23 cellular contexts compared by ENCODE assay signal in the genomic region with DNA sequence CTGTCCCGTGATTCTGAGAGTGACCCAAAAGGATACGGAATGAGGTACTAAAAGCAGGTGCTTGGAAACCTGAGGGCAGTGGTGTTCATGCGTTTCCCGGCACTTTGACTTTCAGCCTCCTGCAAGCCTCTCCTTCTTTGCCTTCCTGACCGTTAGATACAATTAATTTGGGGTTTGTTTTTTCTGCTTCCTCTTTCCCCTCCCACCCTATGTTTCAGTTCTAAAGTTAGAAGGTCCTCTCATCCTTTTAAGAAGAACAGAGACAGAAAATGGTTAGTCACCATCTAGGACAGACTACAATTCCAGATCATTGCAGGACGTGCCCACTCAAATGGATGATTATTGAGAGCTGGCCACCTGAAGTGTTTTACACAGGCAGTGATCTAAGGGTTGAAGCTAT. TPM values are rescaled to one million over a fixed set of nuclear protein-coding genes. Genes with fewer than 3 reads are reported as not detected.
DNase-seq lines count a peak whose midpoint lies in the region; ATAC-seq, FAIRE-seq and TF ChIP-seq lines count a peak whose summit lies in the region.
"Had no signal": no experiment of that assay in that cellular context is flagged by ENCODE, and none has a peak within 500 bp of the region (broad histone marks: within the 10 kb centered on the region; RNA-seq: fewer than 3 reads in every experiment).

No MANE protein-coding gene starts in this region.

- no peak for TF ChIP-seq POLR2A in NB4 (IDR thresholded peaks at IDR 0.05; ENCODE audit: extremely low read depth, insufficient read length)
- TF ChIP-seq POLR2A in K562 (conservative IDR thresholded peaks at IDR 0.05), result no peak

- no peak overlapping the region for H2AFZ ChIP-seq in K562 (ENCODE audit: low read depth, low read length)

- H3K27me3 Mint-ChIP-seq in natural killer cell (ENCODE audit: low read depth in 2 of 2), result peaks cover 31 to 39% of the 10 kb centered on the region in 2 donors

- H3K27ac Mint-ChIP-seq in natural killer cell, result no peak overlapping the region
- H3K27ac Mint-ChIP-seq: activated naive CD4-positive, alpha-beta T cell treated with anti-CD3 and anti-CD28 coated beads, Interleukin-2, amount 50 U/mL, for 24 hours; CD4-positive, alpha-beta T cell; T-helper 1 cell treated with Interleukin-12 subunit alpha and Interleukin-12 subunit beta and Interleukin-4 antibody, amounts not matched to agents 30 μg/mL and 1 μg/mL, for 36 hours had no signal

- ATAC-seq in K562 (no peak), omental fat pad (ENCODE audit: low FRiP score) (no peak), natural killer cell (no peak)
- ATAC-seq: Right ventricle myocardium inferior had no signal

- H3K4me1 ChIP-seq in BLaER1 treated with 17β-estradiol and CSF1 and Interleukin-3, amounts not matched to agents 10 nM and 100 nM, result peaks cover 55 to 83% (median 60%) of the 10 kb centered on the region in 10 experiments
- no peaks in the 10 kb centered on the region for H3K4me1 ChIP-seq in K562 (replicated peaks in 1 of 2; ENCODE audit: control insufficient read depth in 2 of 2, insufficient read depth in 2 of 2, low read length in 2 of 2)
- H3K4me1 ChIP-seq: testis had no signal

- H3K79me2 ChIP-seq in K562 (ENCODE audit: control insufficient read depth, insufficient read depth, low read length), result no peaks in the 10 kb centered on the region

- CTCF ChIA-PET in K562 (lab: Yijun Ruan, JAX; ENCODE audit: low intra/inter-chr PET ratio), result no interaction called here

- H3K4me2 ChIP-seq in BLaER1 treated with 17β-estradiol and CSF1 and Interleukin-3, amounts not matched to agents 10 nM and 100 nM, result peak overlapping the region; percentile 83 to 100 (median 94)
- no peak overlapping the region for H3K4me2 ChIP-seq in K562 (ENCODE audit: insufficient read depth, low read length)

- intact Hi-C loops in K562 (cut with micrococcal nuclease) (no loop called here), natural killer cell (cut with micrococcal nuclease) (no loop called here)

- no TSS peak for BruUV-seq in K562 (replicated peaks; lab: Mats Ljungman, UMichigan)

- TF ChIP-seq CTCF in NB4 (IDR thresholded peaks at IDR 0.05; ENCODE audit: low read depth, low read length), result no peak
- TF ChIP-seq CTCF in K562 (IDR thresholded peaks at IDR 0.05 in 2 of 3, conservative IDR thresholded peaks at IDR 0.05 in 1 of 3; ENCODE audit: insufficient read depth in 2 of 3, low read depth in 1 of 3, low read length in 3 of 3), result no peak
- no peak for TF ChIP-seq CTCF in omental fat pad (IDR thresholded peaks at IDR 0.05)
- TF ChIP-seq CTCF in natural killer cell (IDR thresholded peaks at IDR 0.05), result no peak

- H3K9ac ChIP-seq in BLaER1 treated with 17β-estradiol and CSF1 and Interleukin-3, amounts not matched to agents 10 nM and 100 nM, result peak overlapping the region; percentile 74 to 98 (median 86)
- no peak overlapping the region for H3K9ac ChIP-seq in K562 (ENCODE audit: insufficient read depth in 1 of 2, low read depth in 2 of 2, low read length in 2 of 2)

- peak overlapping the region; percentile 77 to 98 (median 90) for H3K27ac ChIP-seq in BLaER1 treated with 17β-estradiol and CSF1 and Interleukin-3, amounts not matched to agents 10 nM and 100 nM
- no peak overlapping the region for H3K27ac ChIP-seq in K562 (ENCODE audit: extremely low read depth, low read depth, low read length)
- H3K27ac ChIP-seq: testis, WERI-Rb-1 had no signal

- no peaks in the 10 kb centered on the region for H3K27me3 ChIP-seq in BLaER1 treated with 17β-estradiol and CSF1 and Interleukin-3, amounts not matched to agents 10 nM and 100 nM
- H3K27me3 ChIP-seq in K562 (ENCODE audit: control insufficient read depth in 2 of 2, insufficient read depth in 2 of 2, low read length in 2 of 2), result peaks cover 22 to 61% of the 10 kb centered on the region in 2 experiments; a peak in 4 of 5 replicates
- H3K27me3 ChIP-seq: testis had no signal

- no peaks in the 10 kb centered on the region for H3K36me3 Mint-ChIP-seq in natural killer cell
- H3K36me3 Mint-ChIP-seq: activated naive CD4-positive, alpha-beta T cell treated with anti-CD3 and anti-CD28 coated beads, Interleukin-2, amount 50 U/mL, for 24 hours had no signal

- H4K20me1 ChIP-seq in BLaER1 treated with 17β-estradiol and CSF1 and Interleukin-3, amounts not matched to agents 10 nM and 100 nM, result peaks cover 0 to 23% (median 0%) of the 10 kb centered on the region in 11 experiments; a peak in 7 of 22 replicates
- H4K20me1 ChIP-seq in K562 (replicated peaks; ENCODE audit: control insufficient read depth, insufficient read depth, low read length), result no peaks in the 10 kb centered on the region

- H3K4me3 Mint-ChIP-seq in natural killer cell, result no peak overlapping the region
- H3K4me3 Mint-ChIP-seq: activated naive CD4-positive, alpha-beta T cell treated with anti-CD3 and anti-CD28 coated beads, Interleukin-2, amount 50 U/mL, for 24 hours; CD4-positive, alpha-beta T cell; T-helper 1 cell treated with Interleukin-12 subunit alpha and Interleukin-12 subunit beta and Interleukin-4 antibody, amounts not matched to agents 30 μg/mL and 1 μg/mL, for 36 hours had no signal

- under 1% methylated on average over 6 of the region's 6 CpGs for WGBS in K562 (ENCODE audit: insufficient coverage, low coverage, missing lambda C conversion rate)

- no peak for TF ChIP-seq RAD21 in K562 (CRISPR knock-in tag; conservative IDR thresholded peaks at IDR 0.05 in 1 of 2, IDR thresholded peaks at IDR 0.05 in 1 of 2)

- peaks cover 8 to 26% (median 22%) of the 10 kb centered on the region in 11 experiments for H3K36me3 ChIP-seq in BLaER1 treated with 17β-estradiol and CSF1 and Interleukin-3, amounts not matched to agents 10 nM and 100 nM
- H3K36me3 ChIP-seq in K562 (ENCODE audit: control insufficient read depth, insufficient read depth, low read length), result no peaks in the 10 kb centered on the region
- H3K36me3 ChIP-seq: WERI-Rb-1 had no signal

- H3K9me3 ChIP-seq in BLaER1 treated with 17β-estradiol and CSF1 and Interleukin-3, amounts not matched to agents 10 nM and 100 nM (replicated peaks in 1 of 11), result peaks cover 0 to 8% (median 0%) of the 10 kb centered on the region in 11 experiments; a peak in 4 of 22 replicates
- H3K9me3 ChIP-seq in K562 (replicated peaks; ENCODE audit: control insufficient read depth, insufficient read depth, low read depth, low read length), result no peaks in the 10 kb centered on the region
- H3K9me3 ChIP-seq: left lung, testis had no signal

- DNase-seq in GM18507 (ENCODE audit: extremely low spot score, insufficient read length, low read depth) (no peak), NB4 (ENCODE audit: low read depth) (peak; percentile 59), K562 (ENCODE audit: extremely low read depth in 1 of 4, low spot score in 3 of 4) (no peak), omental fat pad (ENCODE audit: low spot score) (no peak), amniotic stem cell (lab: John Stamatoyannopoulos, UW) (no peak), natural killer cell (no peak)
- no peak for DNase-seq in stimulated activated naive CD4-positive, alpha-beta T cell treated with Interleukin-2 at 50 U/mL for 16 hours (lab: John Stamatoyannopoulos, UW)
- DNase-seq: activated CD4-positive, alpha-beta T cell treated with anti-CD3 and anti-CD28 coated beads, Interleukin-2, amount 50 U/mL, for 48 hours; CD4-positive, alpha-beta T cell; cerebellar nuclear complex; effector memory CD4-positive, alpha-beta T cell; left lung; NCI-H187; NCI-H345; nucleus accumbens; testis; WERI-Rb-1 had no signal

- no peaks in the 10 kb centered on the region for H3K9me3 Mint-ChIP-seq in natural killer cell
- H3K9me3 Mint-ChIP-seq: activated naive CD4-positive, alpha-beta T cell treated with anti-CD3 and anti-CD28 coated beads, Interleukin-2, amount 50 U/mL, for 24 hours; CD4-positive, alpha-beta T cell; T-helper 1 cell treated with Interleukin-12 subunit alpha and Interleukin-12 subunit beta and Interleukin-4 antibody, amounts not matched to agents 30 μg/mL and 1 μg/mL, for 36 hours had no signal

- in situ Hi-C loops in K562 (cut with MboI), result loop anchor here (25.0 kb wide), 1 partner anchor 776 kb away; a partner anchor contains a TSS

- TF ChIP-seq EP300 in K562 (IDR thresholded peaks at IDR 0.05; ENCODE audit: low read length), result no peak

- FAIRE-seq in GM18507 (lab: Jason Lieb, UNC) (peak; percentile 95), K562 (lab: Jason Lieb, UNC) (peak; percentile 6)
- FAIRE-seq: H54 had no signal

- H3K4me1 Mint-ChIP-seq in natural killer cell, result no peaks in the 10 kb centered on the region
- H3K4me1 Mint-ChIP-seq: activated naive CD4-positive, alpha-beta T cell treated with anti-CD3 and anti-CD28 coated beads, Interleukin-2, amount 50 U/mL, for 24 hours had no signal

- POLR2A ChIA-PET in K562 (lab: Yijun Ruan, JAX), result interaction anchor here (0.6 kb wide), 1 partner anchor 840 kb away, joined by 3 read pairs; no protein-coding TSS in a partner anchor

- no peaks in the 10 kb centered on the region for H3K9me1 ChIP-seq in K562 (ENCODE audit: control insufficient read depth, insufficient read depth, low read length)

- peak overlapping the region; percentile 30 to 74 (median 58); a peak in 14 of 20 replicates for H3K4me3 ChIP-seq in BLaER1 treated with 17β-estradiol and CSF1 and Interleukin-3, amounts not matched to agents 10 nM and 100 nM
- H3K4me3 ChIP-seq in NB4 (ENCODE audit: low read depth, low read length) (no peak overlapping the region), K562 (no peak overlapping the region)
- H3K4me3 ChIP-seq: left lung, testis had no signal

RNA-seq across cellular contexts. Expression of a gene that starts 1.8 kb away (rescaled TPM):
- not detected in 2 replicates for total RNA-seq in K562 (2011; cell fraction: chromatin; rRNA removed; ENCODE audit: low replicate concordance)
- total RNA-seq in K562 (2011; cell fraction: nucleolus; rRNA removed), result not detected in 2 replicates
- not detected in 2 replicates for total RNA-seq in K562 (2011; cell fraction: nucleoplasm; rRNA removed)
- not detected in 2 replicates for total RNA-seq in K562 (2014; rRNA removed)
- not detected in 2 replicates for total RNA-seq in K562 (2014; rRNA removed; fragmentation: Illumina TruSeq; extraction: Trizol)
- total RNA-seq in K562 (2015; rRNA removed; fragmentation: Illumina TruSeq; extraction: Trizol), result not detected in 2 replicates
- total RNA-seq in K562 (2021), result not detected in 2 replicates
- polyA plus RNA-seq in K562 (2011; rRNA removed), result not detected in 2 replicates
- polyA plus RNA-seq in K562 (2011; cell fraction: cytosol; rRNA removed), result 0.22 TPM in 1 of 2 replicates, not detected in the other
- not detected in 2 replicates for polyA plus RNA-seq in K562 (2011; cell fraction: nucleus; rRNA removed)
- polyA plus RNA-seq in K562 (2012), result 0.21 TPM in 1 of 2 replicates, not detected in the other
- polyA plus RNA-seq in K562 (2014; fragmentation: Illumina TruSeq; extraction: Trizol), result not detected in 2 replicates
- polyA plus RNA-seq in K562 (2014; fragmentation: Nextera tagmentation; extraction: Ambion mirVana), result not detected
- not detected in 2 replicates for polyA plus RNA-seq in K562 (2014; rRNA removed)
- polyA minus RNA-seq in K562 (2011; rRNA and poly(A)+ RNA removed), result not detected in 2 replicates
- polyA minus RNA-seq in K562 (2011; cell fraction: cytosol; rRNA and poly(A)+ RNA removed), result not detected in 2 replicates
- polyA minus RNA-seq in K562 (2011; cell fraction: nucleus; rRNA and poly(A)+ RNA removed), result not detected in 2 replicates
- 10 to 100 TPM in 2 of 4 donors, 1 to 10 TPM in 2; 7.8 to 36.7 (median 10.4) TPM for total RNA-seq in omental fat pad
- total RNA-seq in natural killer cell, result 1 to 10 TPM; 1.5 to 3.6 (median 2.5) TPM
- total RNA-seq: M059J had no signal

RNA-seq across cellular contexts. Expression of a gene that starts 30.7 kb away (rescaled TPM):
- total RNA-seq in K562 (2011; cell fraction: chromatin; rRNA removed; ENCODE audit: low replicate concordance), result not detected in 2 replicates
- not detected in 2 replicates for total RNA-seq in K562 (2011; cell fraction: nucleolus; rRNA removed)
- total RNA-seq in K562 (2011; cell fraction: nucleoplasm; rRNA removed), result not detected in 2 replicates
- total RNA-seq in K562 (2014; rRNA removed) (not detected in 2 replicates), K562 (2014; rRNA removed; fragmentation: Illumina TruSeq; extraction: Trizol) (not detected in 2 replicates), K562 (2015; rRNA removed; fragmentation: Illumina TruSeq; extraction: Trizol) (not detected in 2 replicates), K562 (2021) (not detected in 2 replicates), omental fat pad (10 to 100 TPM in 1 of 4 donors, 1 to 10 TPM in 3; 1.4 to 17.3 (median 6.1) TPM), natural killer cell (10 to 100 TPM; 18.4 to 44.4 (median 38.5) TPM)
- polyA plus RNA-seq in K562 (2011; rRNA removed) (not detected in 2 replicates), K562 (2014; fragmentation: Illumina TruSeq; extraction: Trizol) (not detected in 2 replicates), K562 (2014; fragmentation: Nextera tagmentation; extraction: Ambion mirVana) (not detected), K562 (2014; rRNA removed) (not detected in 2 replicates)
- not detected in 2 replicates for polyA plus RNA-seq in K562 (2011; cell fraction: cytosol; rRNA removed)
- 0.06 TPM in 1 of 2 replicates, not detected in the other for polyA plus RNA-seq in K562 (2011; cell fraction: nucleus; rRNA removed)
- not detected in 2 replicates for polyA plus RNA-seq in K562 (2012)
- polyA minus RNA-seq in K562 (2011; rRNA and poly(A)+ RNA removed), result not detected in 2 replicates
- not detected in 2 replicates for polyA minus RNA-seq in K562 (2011; cell fraction: cytosol; rRNA and poly(A)+ RNA removed)
- not detected in 2 replicates for polyA minus RNA-seq in K562 (2011; cell fraction: nucleus; rRNA and poly(A)+ RNA removed)
- total RNA-seq: M059J had no signal

Comparison
In these comparisons a context has a peak if more than half of its experiments do, and no peak if none do; other contexts are left out.
1. H3K4me3 ChIP-seq: peak in BLaER1 treated with 17β-estradiol and CSF1 and Interleukin-3, amounts not matched to agents 10 nM and 100 nM (10 of 10); none in NB4 (single experiment) and K562 (single experiment).
2. H3K9ac ChIP-seq: peak in BLaER1 treated with 17β-estradiol and CSF1 and Interleukin-3, amounts not matched to agents 10 nM and 100 nM (11 of 11); none in K562 (0 of 2).